ENCODE assay signal across 27 cellular contexts in genomic region chr13:18948664-18949488, GRCh38.
"Had no signal": no experiment of that assay in that cellular context is flagged by ENCODE, and none has a peak within 500 bp of the region (broad histone marks: within the 10 kb centered on the region; RNA-seq: fewer than 3 reads in every experiment).

No MANE protein-coding gene starts in this region.

- H3K27ac Mint-ChIP-seq: activated CD4-positive, alpha-beta memory T cell treated with anti-CD3 and anti-CD28 coated beads for 36 hours; activated CD4-positive, alpha-beta T cell treated with anti-CD3 and anti-CD28 coated beads, Interleukin-2, amount 10 ng/mL, durations not matched to agents 7 days and 5 days; activated naive CD8-positive, alpha-beta T cell treated with anti-CD3 and anti-CD28 coated beads, Interleukin-2, amount 10 ng/mL, durations not matched to agents 7 days and 5 days; activated T-helper 17 cell treated with anti-CD3 and anti-CD28 coated beads, Interleukin-2, amount 50 U/mL, for 72 hours; WTC11 had no signal

- ATAC-seq: activated T-cell treated with anti-CD3 and anti-CD28 coated beads, Interleukin-2, amount 50 U/mL, for 4 hours; activated T-helper 17 cell treated with anti-CD3 and anti-CD28 coated beads, Interleukin-2, amount 50 U/mL, for 72 hours; Panc1; Right ventricle myocardium inferior; WTC11 had no signal

- H3K4me1 Mint-ChIP-seq: activated CD4-positive, alpha-beta T cell treated with anti-CD3 and anti-CD28 coated beads, Interleukin-2, amount 10 ng/mL, durations not matched to agents 7 days and 5 days; activated naive CD8-positive, alpha-beta T cell treated with anti-CD3 and anti-CD28 coated beads, Interleukin-2, amount 10 ng/mL, durations not matched to agents 7 days and 5 days; activated T-helper 17 cell treated with anti-CD3 and anti-CD28 coated beads, Interleukin-2, amount 50 U/mL, for 72 hours; WTC11 had no signal

- H3K36me3 ChIP-seq: adrenal gland, breast epithelium had no signal

- H3K4me3 Mint-ChIP-seq: activated CD4-positive, alpha-beta memory T cell treated with anti-CD3 and anti-CD28 coated beads for 36 hours; activated CD4-positive, alpha-beta T cell treated with anti-CD3 and anti-CD28 coated beads, Interleukin-2, amount 10 ng/mL, durations not matched to agents 7 days and 5 days; activated naive CD8-positive, alpha-beta T cell treated with anti-CD3 and anti-CD28 coated beads, Interleukin-2, amount 10 ng/mL, durations not matched to agents 7 days and 5 days; activated T-cell treated with anti-CD3 and anti-CD28 coated beads, Interleukin-2, amount 50 U/mL, for 4 hours; activated T-helper 17 cell treated with anti-CD3 and anti-CD28 coated beads, Interleukin-2, amount 50 U/mL, for 72 hours; WTC11 had no signal

- DNase-seq: activated CD4-positive, alpha-beta memory T cell treated with anti-CD3 and anti-CD28 coated beads for 36 hours; activated CD4-positive, alpha-beta T cell treated with anti-CD3 and anti-CD28 coated beads, Interleukin-2, amount 10 ng/mL, durations not matched to agents 7 days and 5 days; activated CD4-positive, CD25-positive, alpha-beta regulatory T cell treated with anti-CD3 and anti-CD28 coated beads, Interleukin-2, amount 50 U/mL, for 72 hours; activated CD8-positive, alpha-beta memory T cell treated with anti-CD3 and anti-CD28 coated beads for 24 hours; activated naive CD4-positive, alpha-beta T cell treated with anti-CD3 and anti-CD28 coated beads, Interleukin-2, amount 50 U/mL, for 16 hours; activated naive CD8-positive, alpha-beta T cell treated with anti-CD3 and anti-CD28 coated beads, Interleukin-2, amount 10 ng/mL, durations not matched to agents 7 days and 5 days; activated T-cell treated with anti-CD3 and anti-CD28 coated beads, Interleukin-2, amount 50 U/mL, for 4 hours; anterior cingulate cortex; caudate nucleus; Kasumi-1; NCI-H1105 treated with DMSO at 0.1 percent for 48 hours; NCI-H1436 treated with DMSO at 0.1 percent for 48 hours; NCI-H187; NCI-H2081; NCI-H510A treated with DMSO at 0.1 percent for 48 hours; NCI-H69; NK-92 treated with Interleukin-12 subunit alpha and Interleukin-12 subunit beta, amount 100 ng/mL, for 24 hours; OCI-M1; RPMI8226; SK-N-SH; T-helper 1 cell had no signal

- H3K9me3 ChIP-seq: adrenal gland, breast epithelium, SK-N-SH had no signal

- H3K4me1 ChIP-seq: adrenal gland, breast epithelium had no signal

- H3K27me3 Mint-ChIP-seq: activated CD4-positive, alpha-beta memory T cell treated with anti-CD3 and anti-CD28 coated beads for 36 hours; activated CD4-positive, alpha-beta T cell treated with anti-CD3 and anti-CD28 coated beads, Interleukin-2, amount 10 ng/mL, durations not matched to agents 7 days and 5 days; activated naive CD8-positive, alpha-beta T cell treated with anti-CD3 and anti-CD28 coated beads, Interleukin-2, amount 10 ng/mL, durations not matched to agents 7 days and 5 days; activated T-helper 17 cell treated with anti-CD3 and anti-CD28 coated beads, Interleukin-2, amount 50 U/mL, for 72 hours had no signal

- H3K27me3 ChIP-seq: adrenal gland had no signal

- H3K4me3 ChIP-seq: adrenal gland, breast epithelium had no signal

- H3K9me3 Mint-ChIP-seq: activated CD4-positive, alpha-beta memory T cell treated with anti-CD3 and anti-CD28 coated beads for 36 hours; activated CD4-positive, alpha-beta T cell treated with anti-CD3 and anti-CD28 coated beads, Interleukin-2, amount 10 ng/mL, durations not matched to agents 7 days and 5 days; activated T-cell treated with anti-CD3 and anti-CD28 coated beads, Interleukin-2, amount 50 U/mL, for 4 hours; activated T-helper 17 cell treated with anti-CD3 and anti-CD28 coated beads, Interleukin-2, amount 50 U/mL, for 72 hours had no signal

- H3K9ac ChIP-seq: SK-N-SH had no signal

- H3K36me3 Mint-ChIP-seq: activated CD4-positive, alpha-beta memory T cell treated with anti-CD3 and anti-CD28 coated beads for 36 hours; activated naive CD8-positive, alpha-beta T cell treated with anti-CD3 and anti-CD28 coated beads, Interleukin-2, amount 10 ng/mL, durations not matched to agents 7 days and 5 days had no signal

- H3K27ac ChIP-seq: adrenal gland, breast epithelium had no signal
